1 cellular context compared by ENCODE assay signal in the genomic region with DNA sequence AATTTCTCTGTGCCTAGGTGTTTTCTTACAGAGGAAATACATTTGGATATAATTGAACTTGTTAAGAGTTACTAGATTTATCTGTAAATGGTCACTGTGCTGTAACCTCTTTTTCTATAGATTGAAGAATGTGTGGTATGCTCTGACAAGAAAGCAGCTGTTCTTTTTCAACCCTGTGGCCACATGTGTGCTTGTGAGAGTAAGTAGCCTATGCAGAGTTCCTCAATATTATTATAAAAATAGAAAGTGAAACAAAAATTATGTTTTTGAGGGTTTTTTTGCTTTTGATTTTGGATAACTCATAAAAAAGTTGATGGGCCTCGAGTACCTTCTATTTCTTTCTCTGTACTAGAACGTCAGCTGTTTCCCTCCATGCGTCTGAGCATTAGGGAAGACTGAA.
TF ChIP-seq lines count a peak whose summit lies in the region.

No MANE protein-coding gene starts in this region.

TF ChIP-seq in GM23338, 12 proteins besides CTCF, POLR2A, EP300 and RAD21 (continued from another document):
- TF ChIP-seq, protein P1, sequence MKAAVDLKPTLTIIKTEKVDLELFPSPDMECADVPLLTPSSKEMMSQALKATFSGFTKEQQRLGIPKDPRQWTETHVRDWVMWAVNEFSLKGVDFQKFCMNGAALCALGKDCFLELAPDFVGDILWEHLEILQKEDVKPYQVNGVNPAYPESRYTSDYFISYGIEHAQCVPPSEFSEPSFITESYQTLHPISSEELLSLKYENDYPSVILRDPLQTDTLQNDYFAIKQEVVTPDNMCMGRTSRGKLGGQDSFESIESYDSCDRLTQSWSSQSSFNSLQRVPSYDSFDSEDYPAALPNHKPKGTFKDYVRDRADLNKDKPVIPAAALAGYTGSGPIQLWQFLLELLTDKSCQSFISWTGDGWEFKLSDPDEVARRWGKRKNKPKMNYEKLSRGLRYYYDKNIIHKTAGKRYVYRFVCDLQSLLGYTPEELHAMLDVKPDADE (IDR thresholded peaks at IDR 0.05), result no peak
- no peak for TF ChIP-seq EZH2phosphoT487 (IDR thresholded peaks at IDR 0.05; ENCODE audit: unreplicated experiment)
